Comparison of ENCODE assay signal across 13 cellular contexts in genomic region chr15:44633603-44634002, GRCh38. TPM values are rescaled to one million over a fixed set of nuclear protein-coding genes. Genes with fewer than 3 reads are reported as not detected.
DNase-seq lines count a peak whose midpoint lies in the region; ATAC-seq, FAIRE-seq and TF ChIP-seq lines count a peak whose summit lies in the region.
"Had no signal": no experiment of that assay in that cellular context is flagged by ENCODE, and none has a peak within 500 bp of the region (broad histone marks: within the 10 kb centered on the region; RNA-seq: fewer than 3 reads in every experiment).

No MANE protein-coding gene starts in this region.

- H3K27me3 Mint-ChIP-seq in T-helper 17 cell = no peaks in the 10 kb centered on the region
- no peaks in the 10 kb centered on the region for H3K27me3 Mint-ChIP-seq in stimulated activated naive CD8-positive, alpha-beta T cell treated with anti-CD3 and anti-CD28 coated beads, Interleukin-15, amount 100 ng/mL, for 72 hours

- H3K27me3 ChIP-seq in pancreas = no peaks in the 10 kb centered on the region
- H3K27me3 ChIP-seq: cardiac muscle cell, Peyer's patch had no signal

- H3K4me3 ChIP-seq in pancreas = no peak overlapping the region
- H3K4me3 ChIP-seq: cardiac muscle cell, lower lobe of right lung, Peyer's patch had no signal

- intact Hi-C loops in pancreas (cut with DNase I) = no loop called here

- ATAC-seq in T-helper 17 cell (no peak), pancreas (no peak)
- peak; percentile 90 for ATAC-seq in stimulated activated naive CD8-positive, alpha-beta T cell treated with anti-CD3 and anti-CD28 coated beads, Interleukin-15, amount 100 ng/mL, for 72 hours
- ATAC-seq: lower lobe of right lung had no signal

- TF ChIP-seq CTCF in pancreas (IDR thresholded peaks at IDR 0.05) = no peak

- FAIRE-seq in pancreas (lab: Jason Lieb, UNC) = no peak

- DNase-seq in stimulated activated CD4-positive, alpha-beta T cell treated with anti-CD3 and anti-CD28 coated beads, Interleukin-15, amount 100 ng/mL, for 24 hours = peak; percentile 9
- no peak for DNase-seq in stimulated activated CD4-positive, alpha-beta T cell treated with anti-CD3 and anti-CD28 coated beads, Interleukin-2, amount 100 ng/mL, for 24 hours
- DNase-seq in T-helper 17 cell (no peak), epithelial cell of prostate (ENCODE audit: low read depth, low spot score) (no peak), pancreas (no peak), NCI-H2107 (lab: John Stamatoyannopoulos, UW) (no peak), mucosa of gallbladder (ENCODE audit: low spot score) (no peak)
- DNase-seq in stimulated activated naive CD8-positive, alpha-beta T cell treated with anti-CD3 and anti-CD28 coated beads, Interleukin-15, amount 100 ng/mL, for 72 hours = peak; percentile 20 to 48
- DNase-seq: glutamatergic neuron, lower lobe of right lung, NCI-H2081, Peyer's patch had no signal

- H3K27ac ChIP-seq in epithelial cell of prostate = peak overlapping the region; percentile 86
- H3K27ac ChIP-seq in pancreas = no peak overlapping the region
- H3K27ac ChIP-seq: cardiac muscle cell, lower lobe of right lung, Peyer's patch had no signal

- H3K36me3 Mint-ChIP-seq in T-helper 17 cell (ENCODE audit: low read depth) = peaks cover 3% of the 10 kb centered on the region

- peaks cover 0 to 40% (median 15%) of the 10 kb centered on the region in 3 donors for H3K36me3 ChIP-seq in pancreas

- H3K4me1 ChIP-seq in pancreas = no peaks in the 10 kb centered on the region
- H3K4me1 ChIP-seq: lower lobe of right lung, Peyer's patch had no signal

- 96% methylated on average over 5 of the region's 5 CpGs for WGBS in pancreas, 2 donors

- no peak overlapping the region for H3K4me3 Mint-ChIP-seq in T-helper 17 cell
- peak overlapping the region; percentile 54 to 77 for H3K4me3 Mint-ChIP-seq in stimulated activated naive CD8-positive, alpha-beta T cell treated with anti-CD3 and anti-CD28 coated beads, Interleukin-15, amount 100 ng/mL, for 72 hours

- no peaks in the 10 kb centered on the region for H3K9me3 ChIP-seq in T-helper 17 cell (ENCODE audit: control insufficient read depth, low read length, poor library complexity, severe bottlenecking)
- H3K9me3 ChIP-seq in pancreas = no peaks in the 10 kb centered on the region
- H3K9me3 ChIP-seq: lower lobe of right lung, Peyer's patch had no signal

- H3K4me1 Mint-ChIP-seq in T-helper 17 cell = peaks cover 5% of the 10 kb centered on the region
- peaks cover 15% of the 10 kb centered on the region for H3K4me1 Mint-ChIP-seq in stimulated activated naive CD8-positive, alpha-beta T cell treated with anti-CD3 and anti-CD28 coated beads, Interleukin-15, amount 100 ng/mL, for 72 hours

- H3K27ac Mint-ChIP-seq in T-helper 17 cell = peak overlapping the region; percentile 51
- H3K27ac Mint-ChIP-seq in stimulated activated naive CD8-positive, alpha-beta T cell treated with anti-CD3 and anti-CD28 coated beads, Interleukin-15, amount 100 ng/mL, for 72 hours = peak overlapping the region; percentile 99 to 100

- no peaks in the 10 kb centered on the region for H3K9me3 Mint-ChIP-seq in stimulated activated naive CD8-positive, alpha-beta T cell treated with anti-CD3 and anti-CD28 coated beads, Interleukin-15, amount 100 ng/mL, for 72 hours

RNA-seq across cellular contexts. Expression of gene SPG11, which starts 29.9 kb away (rescaled TPM):
- 10 to 100 TPM; 71.0 to 76.4 TPM for total RNA-seq in T-helper 17 cell
- total RNA-seq in pancreas = 10 to 100 TPM; 28.5 to 61.1 (median 38.0) TPM
- 10 to 100 TPM; 21.6 to 31.1 TPM for polyA plus RNA-seq in pancreas
- 96.3 TPM for total RNA-seq in mucosa of gallbladder

Comparison
In these comparisons a context has a peak if more than half of its experiments do, and no peak if none do; other contexts are left out.
1. DNase-seq: peak in stimulated activated CD4-positive, alpha-beta T cell treated with anti-CD3 and anti-CD28 coated beads, Interleukin-15, amount 100 ng/mL, for 24 hours (single experiment) and stimulated activated naive CD8-positive, alpha-beta T cell treated with anti-CD3 and anti-CD28 coated beads, Interleukin-15, amount 100 ng/mL, for 72 hours (2 of 2); none in stimulated activated CD4-positive, alpha-beta T cell treated with anti-CD3 and anti-CD28 coated beads, Interleukin-2, amount 100 ng/mL, for 24 hours (0 of 2), T-helper 17 cell (0 of 3), epithelial cell of prostate (single experiment), pancreas (0 of 6), NCI-H2107 (single experiment) and mucosa of gallbladder (single experiment).